ENCODE assay signal across 17 cellular contexts in the genomic region with DNA sequence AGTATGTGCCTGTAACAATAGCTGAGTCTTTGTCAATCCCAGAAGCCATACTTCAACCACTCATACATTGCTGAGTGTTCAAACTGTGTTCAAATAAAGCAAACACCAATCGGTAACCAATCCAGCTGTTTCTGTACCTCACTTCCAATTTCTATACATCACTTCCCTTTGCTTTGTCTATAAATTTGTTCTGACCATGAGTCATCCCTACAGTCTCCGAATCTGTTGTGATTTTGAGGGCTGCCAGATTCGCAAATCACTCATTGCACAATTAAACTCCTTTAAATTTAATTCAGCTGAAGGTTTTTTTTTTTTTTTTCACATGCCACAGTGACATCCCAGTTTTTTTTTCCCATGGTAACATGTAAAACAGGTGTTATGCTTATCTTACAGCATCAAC.
DNase-seq lines count a peak whose midpoint lies in the region; ATAC-seq, FAIRE-seq and TF ChIP-seq lines count a peak whose summit lies in the region.
"Had no signal": no experiment of that assay in that cellular context is flagged by ENCODE, and none has a peak within 500 bp of the region (broad histone marks: within the 10 kb centered on the region; RNA-seq: fewer than 3 reads in every experiment).

No MANE protein-coding gene starts in this region.

- H3K4me1 Mint-ChIP-seq in MCF 10A (ENCODE audit: insufficient read depth, unreplicated experiment), result no peaks in the 10 kb centered on the region
- H3K4me1 Mint-ChIP-seq: B cell, IgD-negative memory B cell had no signal

- POLR2A ChIA-PET in MCF 10A (lab: Yijun Ruan, JAX), result interaction anchor here (0.8 kb wide), 1 partner anchor 8 kb away, joined by 4 read pairs; no protein-coding TSS in a partner anchor

- H3K36me3 Mint-ChIP-seq in MCF 10A (ENCODE audit: insufficient read depth, unreplicated experiment), result no peaks in the 10 kb centered on the region
- H3K36me3 Mint-ChIP-seq: IgD-negative memory B cell had no signal

- no peak overlapping the region for H3K27ac Mint-ChIP-seq in MCF 10A (ENCODE audit: low read depth, unreplicated experiment)
- H3K27ac Mint-ChIP-seq: B cell; CD4-positive, alpha-beta T cell; IgD-negative memory B cell had no signal

- no peak for FAIRE-seq in bronchial epithelial cell (lab: Jason Lieb, UNC)
- FAIRE-seq: GM19239 had no signal

- intact Hi-C loops in MCF 10A (cut with micrococcal nuclease), result no loop called here
- intact Hi-C loops in breast epithelium (cut with DNase I; ENCODE audit: low total_unique reads), result no loop called here
- intact Hi-C loops in sigmoid colon (cut with DNase I), result no loop called here

- TF ChIP-seq POLR2A in breast epithelium (IDR thresholded peaks at IDR 0.05) (no peak), sigmoid colon (IDR thresholded peaks at IDR 0.05) (no peak)

- H3K9me3 Mint-ChIP-seq in MCF 10A (ENCODE audit: unreplicated experiment), result no peaks in the 10 kb centered on the region

- peaks cover under 1 to 4% of the 10 kb centered on the region in 2 donors for H3K9me3 ChIP-seq in breast epithelium
- H3K9me3 ChIP-seq in sigmoid colon, result no peaks in the 10 kb centered on the region

- no peak overlapping the region for H3K27ac ChIP-seq in breast epithelium
- no peak overlapping the region for H3K27ac ChIP-seq in foreskin keratinocyte
- no peak overlapping the region for H3K27ac ChIP-seq in sigmoid colon

- no peak for TF ChIP-seq CTCF in MCF 10A (IDR thresholded peaks at IDR 0.05; ENCODE audit: unreplicated experiment)
- no peak for TF ChIP-seq CTCF in breast epithelium (IDR thresholded peaks at IDR 0.05)
- TF ChIP-seq CTCF in bronchial epithelial cell (IDR thresholded peaks at IDR 0.05; ENCODE audit: insufficient read depth, low read length, severe bottlenecking), result no peak
- no peak for TF ChIP-seq CTCF in foreskin keratinocyte (conservative IDR thresholded peaks at IDR 0.05)
- no peak for TF ChIP-seq CTCF in sigmoid colon (IDR thresholded peaks at IDR 0.05)

- ATAC-seq in foreskin keratinocyte (peak; percentile 53), GM21786 (IDR thresholded peaks at IDR 0.05; ENCODE audit: unreplicated experiment) (no peak), HG02798 (IDR thresholded peaks at IDR 0.05; ENCODE audit: poor library complexity, unreplicated experiment) (no peak)
- ATAC-seq: HCT116 had no signal

- no peak overlapping the region for H3K4me3 ChIP-seq in breast epithelium
- no peak overlapping the region for H3K4me3 ChIP-seq in bronchial epithelial cell (ENCODE audit: low read depth, low read length)
- H3K4me3 ChIP-seq in sigmoid colon, result no peak overlapping the region

- H3K36me3 ChIP-seq in breast epithelium (no peaks in the 10 kb centered on the region), bronchial epithelial cell (ENCODE audit: control insufficient read depth, insufficient read depth, low read length) (no peaks in the 10 kb centered on the region), sigmoid colon (no peaks in the 10 kb centered on the region)

- H3K27me3 Mint-ChIP-seq in MCF 10A (ENCODE audit: insufficient read depth, unreplicated experiment), result no peaks in the 10 kb centered on the region
- H3K27me3 Mint-ChIP-seq: B cell; CD4-positive, alpha-beta T cell; IgD-negative memory B cell had no signal

- H3K27me3 ChIP-seq in breast epithelium (no peaks in the 10 kb centered on the region), bronchial epithelial cell (ENCODE audit: control insufficient read depth, insufficient read depth, low read length) (no peaks in the 10 kb centered on the region), foreskin keratinocyte (no peaks in the 10 kb centered on the region), sigmoid colon (no peaks in the 10 kb centered on the region)

- 88 to 90% methylated on average over 3 of the region's 3 CpGs for WGBS in sigmoid colon, 2 donors

- no peak for TF ChIP-seq EP300 in sigmoid colon (IDR thresholded peaks at IDR 0.05)

- no peak overlapping the region for H3K4me3 Mint-ChIP-seq in MCF 10A (ENCODE audit: unreplicated experiment)
- H3K4me3 Mint-ChIP-seq: B cell; CD4-positive, alpha-beta T cell; IgD-negative memory B cell had no signal

- BruUV-seq in MCF 10A (replicated peaks; lab: Mats Ljungman, UMichigan), result no TSS peak

- CTCF ChIA-PET in MCF 10A (lab: Yijun Ruan, JAX), result interaction anchor here (0.6 kb wide), 4 partner anchors 23 to 652 kb away, joined by 3 to 7 read pairs (median 4); no protein-coding TSS in a partner anchor

- H3K4me1 ChIP-seq in breast epithelium (no peaks in the 10 kb centered on the region), foreskin keratinocyte (no peaks in the 10 kb centered on the region), sigmoid colon (no peaks in the 10 kb centered on the region)

- peak; percentile 41 for DNase-seq in MCF 10A (ENCODE audit: unreplicated experiment)
- DNase-seq in breast epithelium (ENCODE audit: low spot score in 2 of 2), result no peak
- peak; percentile 7 for DNase-seq in bronchial epithelial cell (ENCODE audit: low read depth)
- DNase-seq in foreskin keratinocyte, result peak in 1 of 2 donors; percentile 26
- DNase-seq in sigmoid colon, result no peak
- DNase-seq: 8988T; C1 segment of cervical spinal cord; CD4-positive, alpha-beta T cell; DND-41; GDM1; KG1 had no signal

Comparison
In these comparisons a context has a peak if more than half of its experiments do, and no peak if none do; other contexts are left out.
1. DNase-seq: peak in MCF 10A (single experiment) and bronchial epithelial cell (single experiment); none in breast epithelium (0 of 2) and sigmoid colon (single experiment).